In the genomic region with DNA sequence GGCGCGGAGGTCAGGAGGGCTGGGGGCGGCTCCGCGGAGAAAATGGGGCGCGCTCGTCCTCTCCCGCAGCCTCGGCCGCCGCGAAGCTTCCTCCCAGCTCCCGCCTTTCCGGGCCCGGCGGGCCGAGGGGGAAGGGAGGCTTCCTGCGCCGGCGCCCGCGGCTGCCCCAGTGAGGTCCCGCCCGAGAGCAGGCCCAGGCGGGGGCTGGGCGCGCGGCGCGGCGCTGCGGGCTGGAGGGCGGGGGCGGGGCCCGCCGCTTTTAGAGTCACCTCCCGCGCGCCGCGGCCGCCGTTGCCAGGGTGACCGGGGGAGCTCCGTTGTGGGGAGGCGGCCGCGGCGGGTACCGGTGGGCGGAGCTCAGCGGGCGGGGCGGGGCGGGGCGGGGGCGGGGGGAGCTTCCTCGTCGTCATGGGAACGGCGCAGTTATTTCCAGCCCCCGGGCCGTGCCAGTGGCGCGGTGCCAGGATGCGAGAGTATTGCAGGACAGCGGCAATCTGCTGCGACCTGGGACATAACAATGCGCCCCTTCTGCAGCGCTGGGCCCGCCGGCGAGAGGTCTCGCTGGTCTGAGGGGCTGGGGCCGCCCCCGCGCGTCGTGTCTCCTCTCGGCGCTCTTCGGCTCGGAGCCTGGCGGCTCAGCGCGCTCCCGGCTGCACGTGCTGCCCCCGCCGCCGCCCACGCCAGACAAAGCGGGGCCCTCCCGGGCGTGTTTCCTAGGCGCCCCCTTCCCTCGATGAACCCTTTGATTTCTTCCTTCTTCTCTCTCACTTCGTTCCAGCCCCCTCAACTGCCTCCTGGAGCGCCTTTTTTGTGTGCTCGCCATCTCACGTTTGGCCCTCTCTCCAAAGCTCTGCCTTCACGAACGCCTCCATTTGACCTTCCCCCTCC, we compare ENCODE assay signal across 9 cellular contexts. TPM values are rescaled to one million over a fixed set of nuclear protein-coding genes. Genes with fewer than 3 reads are reported as not detected.
A peak's percentile ranks its signal among the peaks of the same experiment; 100 is the strongest.
DNase-seq lines count a peak whose midpoint lies in the region; FAIRE-seq and TF ChIP-seq lines count a peak whose summit lies in the region.
"Had no signal": no experiment of that assay in that cellular context is flagged by ENCODE, and none has a peak within 500 bp of the region (broad histone marks: within the 10 kb centered on the region; RNA-seq: fewer than 3 reads in every experiment).

No MANE protein-coding gene starts in this region.

- H3K27me3 ChIP-seq in CD8-positive, alpha-beta memory T cell (ENCODE audit: insufficient read depth, low read length, poor library complexity, severe bottlenecking), result no peaks in the 10 kb centered on the region
- H3K27me3 ChIP-seq in endocrine pancreas (ENCODE audit: control insufficient read depth, insufficient read depth, low read length), result no peaks in the 10 kb centered on the region

- no peaks in the 10 kb centered on the region for H3K36me3 ChIP-seq in CD8-positive, alpha-beta memory T cell (ENCODE audit: insufficient read depth, low read length)
- no peaks in the 10 kb centered on the region for H3K36me3 ChIP-seq in endocrine pancreas (ENCODE audit: control insufficient read depth, insufficient read depth, low read length)
- no peaks in the 10 kb centered on the region for H3K36me3 ChIP-seq in mesodermal cell (ENCODE audit: control insufficient read depth, insufficient read depth, low read length)

- peak overlapping the region; percentile 84 to 93 (median 89) for H3K4me3 Mint-ChIP-seq in CD8-positive, alpha-beta memory T cell

- no peaks in the 10 kb centered on the region for H3K9me3 ChIP-seq in CD8-positive, alpha-beta memory T cell (ENCODE audit: low read length)
- H3K9me3 ChIP-seq in endocrine pancreas (ENCODE audit: control insufficient read depth, low read length), result no peaks in the 10 kb centered on the region
- no peaks in the 10 kb centered on the region for H3K9me3 ChIP-seq in mesodermal cell (ENCODE audit: control insufficient read depth, low read length)

- H3K36me3 Mint-ChIP-seq in CD8-positive, alpha-beta memory T cell, result peaks cover 0 to 5% (median 0%) of the 10 kb centered on the region in 3 donors

- H3K4me3 ChIP-seq in CD8-positive, alpha-beta memory T cell (ENCODE audit: low read length), result peak overlapping the region; percentile 52
- H3K4me3 ChIP-seq in endocrine pancreas (ENCODE audit: control insufficient read depth, insufficient read depth, low read length) (no peak overlapping the region), mesodermal cell (ENCODE audit: extremely low read depth, insufficient read depth, low read length, poor library complexity, severe bottlenecking) (peak overlapping the region; percentile 61)

- peaks cover 4 to 7% of the 10 kb centered on the region in 2 donors for H3K27me3 Mint-ChIP-seq in CD8-positive, alpha-beta memory T cell

- TF ChIP-seq CTCF in GM20000 (IDR thresholded peaks at IDR 0.05; ENCODE audit: extremely low read depth, missing control alignments), result no peak

- peaks cover 39% of the 10 kb centered on the region for H3K4me1 ChIP-seq in CD8-positive, alpha-beta memory T cell (ENCODE audit: insufficient read depth, low read length)
- H3K4me1 ChIP-seq in endocrine pancreas (ENCODE audit: control insufficient read depth, insufficient read depth, low read length) (no peaks in the 10 kb centered on the region), mesodermal cell (ENCODE audit: control insufficient read depth, insufficient read depth, low read length, poor library complexity, severe bottlenecking) (peaks cover 60% of the 10 kb centered on the region)

- POLR2A ChIA-PET in CD8-positive, alpha-beta memory T cell (lab: Charles Lee), result interaction anchor here (0.7 to 5.4 kb wide), 11 partner anchors 9 to 293 kb away, joined by 3 to 111 read pairs (median 5); a partner anchor contains a TSS

- CTCF ChIA-PET in CD8-positive, alpha-beta memory T cell (lab: Charles Lee), result interaction anchor here (0.9 to 4.1 kb wide), 19 partner anchors 9 to 603 kb away, joined by 3 to 39 read pairs (median 5); a partner anchor contains a TSS

- H3K9me3 Mint-ChIP-seq in CD8-positive, alpha-beta memory T cell, result no peaks in the 10 kb centered on the region

- H3K9ac ChIP-seq in endocrine pancreas (ENCODE audit: control insufficient read depth, insufficient read depth, low read length), result peak overlapping the region; percentile 73

- FAIRE-seq in HTR-8/SVneo (lab: Jason Lieb, UNC), result no peak
- FAIRE-seq: endometrium had no signal

- WGBS in mesodermal cell (ENCODE audit: insufficient coverage in 2 of 2), 2 experiments, result 1 to 3% methylated on average over 39 to 43 of the region's 104 CpGs

- H3K27ac ChIP-seq in CD8-positive, alpha-beta memory T cell (ENCODE audit: low read depth, low read length), result peak overlapping the region; percentile 82
- H3K27ac ChIP-seq in mesodermal cell (ENCODE audit: low read depth, low read length, severe bottlenecking), result peak overlapping the region; percentile 89

- peak; percentile 86 to 97 (median 92) for DNase-seq in CD8-positive, alpha-beta memory T cell
- peak; percentile 97 for DNase-seq in GM20000 (ENCODE audit: low spot score)
- DNase-seq in HTR-8/SVneo (ENCODE audit: insufficient read length, low spot score), result peak; percentile 79
- DNase-seq in NOMO-1 treated with DMSO at 0.1 percent for 48 hours (lab: John Stamatoyannopoulos, UW; ENCODE audit: unreplicated experiment), result peak; percentile 83
- DNase-seq in activated CD8-positive, alpha-beta memory T cell treated with anti-CD3 and anti-CD28 coated beads, Interleukin-2, amount 50 U/mL, for 1 hour (ENCODE audit: extremely low read depth), result peak; percentile 87
- peak; percentile 79 for DNase-seq in stimulated activated CD8-positive, alpha-beta memory T cell treated with anti-CD3 and anti-CD28 coated beads, Interleukin-15, amount 100 ng/mL, for 24 hours (ENCODE audit: low read depth)

- peaks cover 26 to 46% (median 41%) of the 10 kb centered on the region in 3 donors for H3K4me1 Mint-ChIP-seq in CD8-positive, alpha-beta memory T cell

- H3K27ac Mint-ChIP-seq in CD8-positive, alpha-beta memory T cell, result peak overlapping the region; percentile 92 to 99 (median 96)

RNA-seq across cellular contexts. Expression of a gene that starts 16.9 kb away (rescaled TPM):
- total RNA-seq in CD8-positive, alpha-beta memory T cell, result 10 to 100 TPM; 52.3 to 57.2 TPM
- polyA plus RNA-seq in CD8-positive, alpha-beta memory T cell, result 29.0 TPM
- polyA plus RNA-seq in mesodermal cell (2013, experiment 1 of 2), result 11.9 TPM
- 8.5 TPM for polyA plus RNA-seq in mesodermal cell (2013, experiment 2 of 2)
